12 cellular contexts compared by ENCODE assay signal in genomic region chr10:30013684-30014246, GRCh38. TPM values are rescaled to one million over a fixed set of nuclear protein-coding genes. Genes with fewer than 3 reads are reported as not detected.
DNase-seq lines count a peak whose midpoint lies in the region; ATAC-seq and TF ChIP-seq lines count a peak whose summit lies in the region.
"Had no signal": no experiment of that assay in that cellular context is flagged by ENCODE, and none has a peak within 500 bp of the region (broad histone marks: within the 10 kb centered on the region; RNA-seq: fewer than 3 reads in every experiment).

No MANE protein-coding gene starts in this region.

- H3K36me3 Mint-ChIP-seq in activated CD8-positive, alpha-beta T cell treated with anti-CD3 and anti-CD28 coated beads for 36 hours (ENCODE audit: low read depth): no peaks in the 10 kb centered on the region
- H3K36me3 Mint-ChIP-seq in activated naive CD4-positive, alpha-beta T cell treated with anti-CD3 and anti-CD28 coated beads, Interleukin-2, amount 50 U/mL, for 72 hours: peaks cover 0 to 4% of the 10 kb centered on the region in 2 donors
- H3K36me3 Mint-ChIP-seq: naive B cell had no signal

- H3K4me3 ChIP-seq in left lung (no peak overlapping the region), smooth muscle cell (no peak overlapping the region), vagina (no peak overlapping the region)
- H3K4me3 ChIP-seq: A549 had no signal

- no peak overlapping the region for H2AFZ ChIP-seq in smooth muscle cell (ENCODE audit: low read depth)

- WGBS in smooth muscle cell (ENCODE audit: low lambda C conversion rate): 76% methylated on average over 7 of the region's 7 CpGs

- peak; percentile 53 to 70 for DNase-seq in NCI-H2081 (lab: John Stamatoyannopoulos, UW)
- no peak for DNase-seq in NCI-H2081 treated with DMSO at 0.1 percent for 48 hours (lab: John Stamatoyannopoulos, UW)
- DNase-seq in astrocyte of the hippocampus (ENCODE audit: low read depth, low spot score): peak; percentile 88
- DNase-seq in left lung: no peak
- no peak for DNase-seq in smooth muscle cell (lab: John Stamatoyannopoulos, UW; ENCODE audit: unreplicated experiment)
- no peak for DNase-seq in activated CD8-positive, alpha-beta T cell treated with anti-CD3 and anti-CD28 coated beads for 36 hours
- DNase-seq in activated naive CD4-positive, alpha-beta T cell treated with anti-CD3 and anti-CD28 coated beads, Interleukin-2, amount 50 U/mL, for 72 hours (ENCODE audit: low spot score in 2 of 2): no peak
- DNase-seq in vagina (ENCODE audit: extremely low spot score in 2 of 2): no peak
- DNase-seq: naive B cell, NCI-H1048, NCI-H774 had no signal

- no peaks in the 10 kb centered on the region for H4K20me1 ChIP-seq in smooth muscle cell (ENCODE audit: low read depth)

- no peaks in the 10 kb centered on the region for H3K4me1 Mint-ChIP-seq in activated CD8-positive, alpha-beta T cell treated with anti-CD3 and anti-CD28 coated beads for 36 hours (ENCODE audit: low read depth)

- H3K9ac ChIP-seq in smooth muscle cell (ENCODE audit: low read depth): no peak overlapping the region

- H3K27ac ChIP-seq in left lung (no peak overlapping the region), smooth muscle cell (ENCODE audit: low read depth) (no peak overlapping the region), vagina (no peak overlapping the region)
- H3K27ac ChIP-seq: A549 had no signal

- H3K9me3 Mint-ChIP-seq in activated CD8-positive, alpha-beta T cell treated with anti-CD3 and anti-CD28 coated beads for 36 hours: no peaks in the 10 kb centered on the region
- no peaks in the 10 kb centered on the region for H3K9me3 Mint-ChIP-seq in activated naive CD4-positive, alpha-beta T cell treated with anti-CD3 and anti-CD28 coated beads, Interleukin-2, amount 50 U/mL, for 72 hours
- H3K9me3 Mint-ChIP-seq: naive B cell had no signal

- H3K36me3 ChIP-seq in left lung (no peaks in the 10 kb centered on the region), smooth muscle cell (ENCODE audit: low read depth) (no peaks in the 10 kb centered on the region), vagina (no peaks in the 10 kb centered on the region)

- H3K4me1 ChIP-seq in left lung (peaks cover 0 to 13% of the 10 kb centered on the region in 2 donors), smooth muscle cell (ENCODE audit: low read depth) (peaks cover 13% of the 10 kb centered on the region), vagina (no peaks in the 10 kb centered on the region)
- H3K4me1 ChIP-seq: A549 had no signal

- H3K27me3 Mint-ChIP-seq in activated CD8-positive, alpha-beta T cell treated with anti-CD3 and anti-CD28 coated beads for 36 hours: peaks cover 30% of the 10 kb centered on the region

- ATAC-seq in left lung: peak; percentile 46
- ATAC-seq in activated CD8-positive, alpha-beta T cell treated with anti-CD3 and anti-CD28 coated beads for 36 hours: no peak
- no peak for ATAC-seq in activated naive CD4-positive, alpha-beta T cell treated with anti-CD3 and anti-CD28 coated beads, Interleukin-2, amount 50 U/mL, for 72 hours
- ATAC-seq: A549 had no signal

- intact Hi-C loops in left lung (cut with DNase I): no loop called here
- intact Hi-C loops in activated CD8-positive, alpha-beta T cell treated with anti-CD3 and anti-CD28 coated beads for 36 hours (cut with micrococcal nuclease): no loop called here
- intact Hi-C loops in vagina (cut with DNase I): no loop called here

- CTCF ChIA-PET in activated CD8-positive, alpha-beta T cell treated with anti-CD3 and anti-CD28 coated beads for 36 hours (lab: Charles Lee): interaction anchor here (2.3 to 4.8 kb wide), 3 partner anchors 10 to 15 kb away, joined by 7 to 27 read pairs (median 13); no protein-coding TSS in a partner anchor

- peak overlapping the region; percentile 44 for H3K4me2 ChIP-seq in smooth muscle cell
- H3K4me2 ChIP-seq: A549 had no signal

- H3K27ac Mint-ChIP-seq in activated CD8-positive, alpha-beta T cell treated with anti-CD3 and anti-CD28 coated beads for 36 hours: no peak overlapping the region
- no peak overlapping the region for H3K27ac Mint-ChIP-seq in activated naive CD4-positive, alpha-beta T cell treated with anti-CD3 and anti-CD28 coated beads, Interleukin-2, amount 50 U/mL, for 72 hours
- H3K27ac Mint-ChIP-seq: naive B cell had no signal

- H3K27me3 ChIP-seq in left lung (peaks cover 0 to 8% of the 10 kb centered on the region in 2 donors), smooth muscle cell (ENCODE audit: low read depth) (no peaks in the 10 kb centered on the region), vagina (no peaks in the 10 kb centered on the region)

- no peak overlapping the region for H3K4me3 Mint-ChIP-seq in activated CD8-positive, alpha-beta T cell treated with anti-CD3 and anti-CD28 coated beads for 36 hours
- H3K4me3 Mint-ChIP-seq: naive B cell had no signal

- TF ChIP-seq CTCF in left lung (IDR thresholded peaks at IDR 0.05): no peak
- no peak for TF ChIP-seq CTCF in smooth muscle cell (IDR thresholded peaks at IDR 0.05; ENCODE audit: borderline replicate concordance, insufficient read depth, poor library complexity, severe bottlenecking)
- TF ChIP-seq CTCF in activated CD8-positive, alpha-beta T cell treated with anti-CD3 and anti-CD28 coated beads for 36 hours (IDR thresholded peaks at IDR 0.05): no peak
- TF ChIP-seq CTCF in vagina (IDR thresholded peaks at IDR 0.05): no peak

- POLR2A ChIA-PET in activated CD8-positive, alpha-beta T cell treated with anti-CD3 and anti-CD28 coated beads for 36 hours (lab: Charles Lee): no interaction called here

- no peaks in the 10 kb centered on the region for H3K79me2 ChIP-seq in smooth muscle cell (ENCODE audit: low read depth)

- no peak for TF ChIP-seq POLR2A in vagina (IDR thresholded peaks at IDR 0.05)

- peaks cover 6% of the 10 kb centered on the region for H3F3A ChIP-seq in smooth muscle cell (ENCODE audit: low read depth)

- no peaks in the 10 kb centered on the region for H3K9me3 ChIP-seq in left lung
- no peaks in the 10 kb centered on the region for H3K9me3 ChIP-seq in smooth muscle cell (replicated peaks; ENCODE audit: low read depth)
- no peaks in the 10 kb centered on the region for H3K9me3 ChIP-seq in vagina
- H3K9me3 ChIP-seq: A549 had no signal

RNA-seq across cellular contexts. Expression of gene JCAD, which starts 45.6 kb away (rescaled TPM):
- total RNA-seq in left lung (10 to 100 TPM; 28.7 to 43.1 TPM), smooth muscle cell (7.8 and 9.6 TPM in 2 replicates), vagina (40.3 TPM)
- 6.8 and 7.5 TPM in 2 replicates for polyA plus RNA-seq in smooth muscle cell
- total RNA-seq in activated CD8-positive, alpha-beta T cell treated with anti-CD3 and anti-CD28 coated beads for 36 hours: not detected
- under 1 TPM; 0.02 to 0.05 TPM for total RNA-seq in activated naive CD4-positive, alpha-beta T cell treated with anti-CD3 and anti-CD28 coated beads, Interleukin-2, amount 50 U/mL, for 72 hours

Comparison
In these comparisons a context has a peak if more than half of its experiments do, and no peak if none do; other contexts are left out.
1. DNase-seq: peak in NCI-H2081 (2 of 2) and astrocyte of the hippocampus (single experiment); none in NCI-H2081 treated with DMSO at 0.1 percent for 48 hours (single experiment), left lung (0 of 2), smooth muscle cell (single experiment), activated CD8-positive, alpha-beta T cell treated with anti-CD3 and anti-CD28 coated beads for 36 hours (single experiment), activated naive CD4-positive, alpha-beta T cell treated with anti-CD3 and anti-CD28 coated beads, Interleukin-2, amount 50 U/mL, for 72 hours (0 of 2) and vagina (0 of 2).